Comparison of ENCODE assay signal across 1 cellular context in the genomic region with DNA sequence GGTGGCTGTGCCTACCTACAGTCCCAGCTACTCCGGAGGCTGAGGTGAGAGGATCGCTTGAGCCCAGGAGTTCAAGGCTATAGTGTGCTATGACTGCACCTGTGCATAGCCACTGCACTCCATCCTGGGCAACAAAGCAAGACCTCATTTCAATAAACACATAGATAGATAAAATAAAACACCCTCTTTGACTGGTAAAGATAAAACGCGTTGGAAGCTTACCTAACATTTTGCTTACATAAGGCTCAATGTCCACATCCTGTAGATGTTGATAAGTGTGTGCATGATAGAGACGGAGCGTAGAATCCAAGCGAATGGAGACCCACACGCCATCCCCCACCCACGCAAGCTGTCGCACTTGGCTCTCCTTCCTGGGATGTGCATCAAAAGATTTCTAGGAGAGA.
TF ChIP-seq lines count a peak whose summit lies in the region.

No MANE protein-coding gene starts in this region.

TF ChIP-seq in HepG2, 621 proteins besides CTCF, POLR2A, EP300 and RAD21 (continued from another document and continues in another):
- TF ChIP-seq, protein P1, sequence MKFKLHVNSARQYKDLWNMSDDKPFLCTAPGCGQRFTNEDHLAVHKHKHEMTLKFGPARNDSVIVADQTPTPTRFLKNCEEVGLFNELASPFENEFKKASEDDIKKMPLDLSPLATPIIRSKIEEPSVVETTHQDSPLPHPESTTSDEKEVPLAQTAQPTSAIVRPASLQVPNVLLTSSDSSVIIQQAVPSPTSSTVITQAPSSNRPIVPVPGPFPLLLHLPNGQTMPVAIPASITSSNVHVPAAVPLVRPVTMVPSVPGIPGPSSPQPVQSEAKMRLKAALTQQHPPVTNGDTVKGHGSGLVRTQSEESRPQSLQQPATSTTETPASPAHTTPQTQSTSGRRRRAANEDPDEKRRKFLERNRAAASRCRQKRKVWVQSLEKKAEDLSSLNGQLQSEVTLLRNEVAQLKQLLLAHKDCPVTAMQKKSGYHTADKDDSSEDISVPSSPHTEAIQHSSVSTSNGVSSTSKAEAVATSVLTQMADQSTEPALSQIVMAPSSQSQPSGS (CRISPR knock-in tag; IDR thresholded peaks at IDR 0.05), result peak; percentile 72
- peak; percentile 95 for TF ChIP-seq RCOR2 (CRISPR knock-in tag; IDR thresholded peaks at IDR 0.05)
- peak; percentile 62 for TF ChIP-seq NR2F6 (IDR thresholded peaks at IDR 0.05)
- TF ChIP-seq NR2F6 (CRISPR knock-in tag; IDR thresholded peaks at IDR 0.05), result peak; percentile 90
- peak; percentile 47; the same call in 1 of the 2 replicates for TF ChIP-seq ZNF335 (CRISPR knock-in tag; IDR thresholded peaks at IDR 0.05)
- TF ChIP-seq SOX13 (IDR thresholded peaks at IDR 0.05), result peak; percentile 32; the same call in 1 of the 2 replicates
- peak in 1 of 2 experiments; percentile 83; a peak in 2 of 4 replicates for TF ChIP-seq SOX13 (CRISPR knock-in tag; conservative IDR thresholded peaks at IDR 0.05 in 1 of 2, IDR thresholded peaks at IDR 0.05 in 1 of 2)
- TF ChIP-seq, protein P2, sequence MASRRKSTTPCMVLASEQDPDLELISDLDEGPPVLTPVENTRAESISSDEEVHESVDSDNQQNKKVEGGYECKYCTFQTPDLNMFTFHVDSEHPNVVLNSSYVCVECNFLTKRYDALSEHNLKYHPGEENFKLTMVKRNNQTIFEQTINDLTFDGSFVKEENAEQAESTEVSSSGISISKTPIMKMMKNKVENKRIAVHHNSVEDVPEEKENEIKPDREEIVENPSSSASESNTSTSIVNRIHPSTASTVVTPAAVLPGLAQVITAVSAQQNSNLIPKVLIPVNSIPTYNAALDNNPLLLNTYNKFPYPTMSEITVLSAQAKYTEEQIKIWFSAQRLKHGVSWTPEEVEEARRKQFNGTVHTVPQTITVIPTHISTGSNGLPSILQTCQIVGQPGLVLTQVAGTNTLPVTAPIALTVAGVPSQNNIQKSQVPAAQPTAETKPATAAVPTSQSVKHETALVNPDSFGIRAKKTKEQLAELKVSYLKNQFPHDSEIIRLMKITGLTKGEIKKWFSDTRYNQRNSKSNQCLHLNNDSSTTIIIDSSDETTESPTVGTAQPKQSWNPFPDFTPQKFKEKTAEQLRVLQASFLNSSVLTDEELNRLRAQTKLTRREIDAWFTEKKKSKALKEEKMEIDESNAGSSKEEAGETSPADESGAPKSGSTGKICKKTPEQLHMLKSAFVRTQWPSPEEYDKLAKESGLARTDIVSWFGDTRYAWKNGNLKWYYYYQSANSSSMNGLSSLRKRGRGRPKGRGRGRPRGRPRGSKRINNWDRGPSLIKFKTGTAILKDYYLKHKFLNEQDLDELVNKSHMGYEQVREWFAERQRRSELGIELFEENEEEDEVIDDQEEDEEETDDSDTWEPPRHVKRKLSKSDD (CRISPR knock-in tag; IDR thresholded peaks at IDR 0.05; ENCODE audit: low read depth), result peak; percentile 58; the same call in 1 of the 2 replicates
- TF ChIP-seq ZNF354B (CRISPR knock-in tag; IDR thresholded peaks at IDR 0.05), result no peak
- TF ChIP-seq ZMAT3 (CRISPR knock-in tag; conservative IDR thresholded peaks at IDR 0.05), result 0 out of 2 replicates have a peak, but pooled peaks have one; percentile 52
- TF ChIP-seq, protein P3, sequence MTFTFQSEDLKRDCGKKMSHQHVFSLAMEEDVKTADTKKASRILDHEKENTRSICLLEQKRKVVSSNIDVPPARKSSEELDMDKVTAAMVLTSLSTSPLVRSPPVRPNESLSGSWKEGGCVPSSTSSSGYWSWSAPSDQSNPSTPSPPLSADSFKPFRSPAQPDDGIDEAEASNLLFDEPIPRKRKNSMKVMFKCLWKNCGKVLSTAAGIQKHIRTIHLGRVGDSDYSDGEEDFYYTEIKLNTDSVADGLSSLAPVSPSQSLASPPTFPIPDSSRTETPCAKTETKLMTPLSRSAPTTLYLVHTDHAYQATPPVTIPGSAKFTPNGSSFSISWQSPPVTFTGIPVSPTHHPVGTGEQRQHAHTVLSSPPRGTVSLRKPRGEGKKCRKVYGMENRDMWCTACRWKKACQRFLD (CRISPR knock-in tag; IDR thresholded peaks at IDR 0.05; ENCODE audit: borderline replicate concordance), result no peak
- peak; percentile 62; the same call in 1 of the 2 replicates for TF ChIP-seq ZNF205 (CRISPR knock-in tag; IDR thresholded peaks at IDR 0.05)
- peak; percentile 51 for TF ChIP-seq FOSL2 (CRISPR knock-in tag; IDR thresholded peaks at IDR 0.05)
- 0 out of 2 replicates have a peak, but pooled peaks have one; percentile 47 for TF ChIP-seq DMAP1 (CRISPR knock-in tag; IDR thresholded peaks at IDR 0.05)
- TF ChIP-seq NR2F2 (IDR thresholded peaks at IDR 0.05; ENCODE audit: borderline replicate concordance, low read depth), result peak; percentile 28; the same call in 1 of the 2 replicates
- TF ChIP-seq, protein P4, sequence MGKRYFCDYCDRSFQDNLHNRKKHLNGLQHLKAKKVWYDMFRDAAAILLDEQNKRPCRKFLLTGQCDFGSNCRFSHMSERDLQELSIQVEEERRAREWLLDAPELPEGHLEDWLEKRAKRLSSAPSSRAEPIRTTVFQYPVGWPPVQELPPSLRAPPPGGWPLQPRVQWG (CRISPR knock-in tag; IDR thresholded peaks at IDR 0.05; ENCODE audit: borderline replicate concordance, low read depth), result no peak
- TF ChIP-seq ZNF766 (CRISPR knock-in tag; IDR thresholded peaks at IDR 0.05; ENCODE audit: borderline replicate concordance), result no peak
- no peak for TF ChIP-seq ZNF235 (CRISPR knock-in tag; IDR thresholded peaks at IDR 0.05; ENCODE audit: borderline replicate concordance)
- TF ChIP-seq PTBP1 (IDR thresholded peaks at IDR 0.05; ENCODE audit: low read depth, low read length, poor library complexity, severe bottlenecking), result no peak
- TF ChIP-seq, protein P5, sequence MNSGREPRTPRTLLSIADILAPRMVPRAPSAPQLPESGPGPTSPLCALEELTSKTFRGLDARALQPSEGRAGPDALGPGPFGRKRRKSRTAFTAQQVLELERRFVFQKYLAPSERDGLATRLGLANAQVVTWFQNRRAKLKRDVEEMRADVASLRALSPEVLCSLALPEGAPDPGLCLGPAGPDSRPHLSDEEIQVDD (CRISPR knock-in tag; IDR thresholded peaks at IDR 0.05; ENCODE audit: borderline replicate concordance), result no peak
- peak; percentile 86 for TF ChIP-seq CEBPG (CRISPR knock-in tag; IDR thresholded peaks at IDR 0.05)
- no peak for TF ChIP-seq TRIM24 (CRISPR knock-in tag; IDR thresholded peaks at IDR 0.05)
- no peak for TF ChIP-seq TMF1 (CRISPR knock-in tag; IDR thresholded peaks at IDR 0.05; ENCODE audit: low read depth)
- peak; percentile 87 for TF ChIP-seq HDAC1 (CRISPR knock-in tag; IDR thresholded peaks at IDR 0.05)
- TF ChIP-seq, protein P6, sequence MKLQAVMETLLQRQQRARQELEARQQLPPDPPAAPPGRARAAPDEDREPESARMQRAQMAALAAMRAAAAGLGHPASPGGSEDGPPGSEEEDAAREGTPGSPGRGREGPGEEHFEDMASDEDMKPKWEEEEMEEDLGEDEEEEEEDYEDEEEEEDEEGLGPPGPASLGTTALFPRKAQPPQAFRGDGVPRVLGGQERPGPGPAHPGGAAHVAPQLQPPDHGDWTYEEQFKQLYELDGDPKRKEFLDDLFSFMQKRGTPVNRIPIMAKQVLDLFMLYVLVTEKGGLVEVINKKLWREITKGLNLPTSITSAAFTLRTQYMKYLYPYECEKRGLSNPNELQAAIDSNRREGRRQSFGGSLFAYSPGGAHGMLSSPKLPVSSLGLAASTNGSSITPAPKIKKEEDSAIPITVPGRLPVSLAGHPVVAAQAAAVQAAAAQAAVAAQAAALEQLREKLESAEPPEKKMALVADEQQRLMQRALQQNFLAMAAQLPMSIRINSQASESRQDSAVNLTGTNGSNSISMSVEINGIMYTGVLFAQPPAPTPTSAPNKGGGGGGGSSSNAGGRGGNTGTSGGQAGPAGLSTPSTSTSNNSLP (IDR thresholded peaks at IDR 0.05; ENCODE audit: low read depth, low read length), result peak; percentile 62; the same call in 1 of the 2 replicates
- no peak for TF ChIP-seq ZNF343 (CRISPR knock-in tag; IDR thresholded peaks at IDR 0.05)
- no peak for TF ChIP-seq FOXK2 (IDR thresholded peaks at IDR 0.05)
- TF ChIP-seq REXO4 (CRISPR knock-in tag; IDR thresholded peaks at IDR 0.05; ENCODE audit: borderline replicate concordance), result no peak
- TF ChIP-seq AKAP8 (CRISPR knock-in tag; IDR thresholded peaks at IDR 0.05), result 0 out of 2 replicates have a peak, but pooled peaks have one; percentile 61
- TF ChIP-seq, protein P7, sequence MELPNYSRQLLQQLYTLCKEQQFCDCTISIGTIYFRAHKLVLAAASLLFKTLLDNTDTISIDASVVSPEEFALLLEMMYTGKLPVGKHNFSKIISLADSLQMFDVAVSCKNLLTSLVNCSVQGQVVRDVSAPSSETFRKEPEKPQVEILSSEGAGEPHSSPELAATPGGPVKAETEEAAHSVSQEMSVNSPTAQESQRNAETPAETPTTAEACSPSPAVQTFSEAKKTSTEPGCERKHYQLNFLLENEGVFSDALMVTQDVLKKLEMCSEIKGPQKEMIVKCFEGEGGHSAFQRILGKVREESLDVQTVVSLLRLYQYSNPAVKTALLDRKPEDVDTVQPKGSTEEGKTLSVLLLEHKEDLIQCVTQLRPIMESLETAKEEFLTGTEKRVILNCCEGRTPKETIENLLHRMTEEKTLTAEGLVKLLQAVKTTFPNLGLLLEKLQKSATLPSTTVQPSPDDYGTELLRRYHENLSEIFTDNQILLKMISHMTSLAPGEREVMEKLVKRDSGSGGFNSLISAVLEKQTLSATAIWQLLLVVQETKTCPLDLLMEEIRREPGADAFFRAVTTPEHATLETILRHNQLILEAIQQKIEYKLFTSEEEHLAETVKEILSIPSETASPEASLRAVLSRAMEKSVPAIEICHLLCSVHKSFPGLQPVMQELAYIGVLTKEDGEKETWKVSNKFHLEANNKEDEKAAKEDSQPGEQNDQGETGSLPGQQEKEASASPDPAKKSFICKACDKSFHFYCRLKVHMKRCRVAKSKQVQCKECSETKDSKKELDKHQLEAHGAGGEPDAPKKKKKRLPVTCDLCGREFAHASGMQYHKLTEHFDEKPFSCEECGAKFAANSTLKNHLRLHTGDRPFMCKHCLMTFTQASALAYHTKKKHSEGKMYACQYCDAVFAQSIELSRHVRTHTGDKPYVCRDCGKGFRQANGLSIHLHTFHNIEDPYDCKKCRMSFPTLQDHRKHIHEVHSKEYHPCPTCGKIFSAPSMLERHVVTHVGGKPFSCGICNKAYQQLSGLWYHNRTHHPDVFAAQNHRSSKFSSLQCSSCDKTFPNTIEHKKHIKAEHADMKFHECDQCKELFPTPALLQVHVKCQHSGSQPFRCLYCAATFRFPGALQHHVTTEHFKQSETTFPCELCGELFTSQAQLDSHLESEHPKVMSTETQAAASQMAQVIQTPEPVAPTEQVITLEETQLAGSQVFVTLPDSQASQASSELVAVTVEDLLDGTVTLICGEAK (IDR thresholded peaks at IDR 0.05), result no peak
- TF ChIP-seq, protein P7 (CRISPR knock-in tag; IDR thresholded peaks at IDR 0.05), result no peak
- TF ChIP-seq ZNF780A (CRISPR knock-in tag; IDR thresholded peaks at IDR 0.05), result no peak
- peak; percentile 56; the same call in 1 of the 2 replicates for TF ChIP-seq NR2C2 (CRISPR knock-in tag; IDR thresholded peaks at IDR 0.05; ENCODE audit: borderline replicate concordance)
- TF ChIP-seq ZNF670 (CRISPR knock-in tag; IDR thresholded peaks at IDR 0.05; ENCODE audit: borderline replicate concordance), result 0 out of 2 replicates have a peak, but pooled peaks have one; percentile 53
- TF ChIP-seq, protein P8, sequence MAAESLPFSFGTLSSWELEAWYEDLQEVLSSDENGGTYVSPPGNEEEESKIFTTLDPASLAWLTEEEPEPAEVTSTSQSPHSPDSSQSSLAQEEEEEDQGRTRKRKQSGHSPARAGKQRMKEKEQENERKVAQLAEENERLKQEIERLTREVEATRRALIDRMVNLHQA (CRISPR knock-in tag; IDR thresholded peaks at IDR 0.05), result no peak
- TF ChIP-seq ZNF878 (CRISPR knock-in tag; IDR thresholded peaks at IDR 0.05), result peak; percentile 69; the same call in 1 of the 2 replicates
- TF ChIP-seq CHCHD3 (CRISPR knock-in tag; IDR thresholded peaks at IDR 0.05), result no peak
- peak; percentile 67 for TF ChIP-seq ELF3 (CRISPR knock-in tag; IDR thresholded peaks at IDR 0.05)
- TF ChIP-seq KDM5A (IDR thresholded peaks at IDR 0.05; ENCODE audit: borderline replicate concordance, low read length), result no peak
- no peak for TF ChIP-seq ZNF225 (CRISPR knock-in tag; IDR thresholded peaks at IDR 0.05)
- 0 out of 2 replicates have a peak, but pooled peaks have one; percentile 39 for TF ChIP-seq KLF12 (CRISPR knock-in tag; IDR thresholded peaks at IDR 0.05; ENCODE audit: borderline replicate concordance)
- TF ChIP-seq MED1 (CRISPR knock-in tag; IDR thresholded peaks at IDR 0.05), result peak; percentile 98
- TF ChIP-seq, protein P9, sequence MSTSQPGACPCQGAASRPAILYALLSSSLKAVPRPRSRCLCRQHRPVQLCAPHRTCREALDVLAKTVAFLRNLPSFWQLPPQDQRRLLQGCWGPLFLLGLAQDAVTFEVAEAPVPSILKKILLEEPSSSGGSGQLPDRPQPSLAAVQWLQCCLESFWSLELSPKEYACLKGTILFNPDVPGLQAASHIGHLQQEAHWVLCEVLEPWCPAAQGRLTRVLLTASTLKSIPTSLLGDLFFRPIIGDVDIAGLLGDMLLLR (CRISPR knock-in tag; IDR thresholded peaks at IDR 0.05), result no peak
- TF ChIP-seq, protein P10, sequence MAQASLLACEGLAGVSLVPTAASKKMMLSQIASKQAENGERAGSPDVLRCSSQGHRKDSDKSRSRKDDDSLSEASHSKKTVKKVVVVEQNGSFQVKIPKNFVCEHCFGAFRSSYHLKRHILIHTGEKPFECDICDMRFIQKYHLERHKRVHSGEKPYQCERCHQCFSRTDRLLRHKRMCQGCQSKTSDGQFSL (CRISPR knock-in tag; IDR thresholded peaks at IDR 0.05), result no peak
- peak; percentile 58; the same call in 1 of the 2 replicates for TF ChIP-seq HMG20A (CRISPR knock-in tag; IDR thresholded peaks at IDR 0.05; ENCODE audit: borderline replicate concordance)
